In genomic region chr11:59060096-59060495, GRCh38 we compare ENCODE assay signal across 7 cellular contexts. TPM values are rescaled to one million over a fixed set of nuclear protein-coding genes. Genes with fewer than 3 reads are reported as not detected.
"Had no signal": no experiment of that assay in that cellular context is flagged by ENCODE, and none has a peak within 500 bp of the region (broad histone marks: within the 10 kb centered on the region; RNA-seq: fewer than 3 reads in every experiment).

No MANE protein-coding gene starts in this region.

RNA-seq across cellular contexts. Expression of gene GLYATL1B, which starts 26.0 kb away (rescaled TPM):
- total RNA-seq: HepG2, HT1080, IMR-90, MCF 10A, OCI-LY7, PC-3, Right ventricle myocardium inferior had no signal
- polyA plus RNA-seq: HepG2, IMR-90 had no signal
